Comparison of ENCODE assay signal across 29 cellular contexts in the genomic region with DNA sequence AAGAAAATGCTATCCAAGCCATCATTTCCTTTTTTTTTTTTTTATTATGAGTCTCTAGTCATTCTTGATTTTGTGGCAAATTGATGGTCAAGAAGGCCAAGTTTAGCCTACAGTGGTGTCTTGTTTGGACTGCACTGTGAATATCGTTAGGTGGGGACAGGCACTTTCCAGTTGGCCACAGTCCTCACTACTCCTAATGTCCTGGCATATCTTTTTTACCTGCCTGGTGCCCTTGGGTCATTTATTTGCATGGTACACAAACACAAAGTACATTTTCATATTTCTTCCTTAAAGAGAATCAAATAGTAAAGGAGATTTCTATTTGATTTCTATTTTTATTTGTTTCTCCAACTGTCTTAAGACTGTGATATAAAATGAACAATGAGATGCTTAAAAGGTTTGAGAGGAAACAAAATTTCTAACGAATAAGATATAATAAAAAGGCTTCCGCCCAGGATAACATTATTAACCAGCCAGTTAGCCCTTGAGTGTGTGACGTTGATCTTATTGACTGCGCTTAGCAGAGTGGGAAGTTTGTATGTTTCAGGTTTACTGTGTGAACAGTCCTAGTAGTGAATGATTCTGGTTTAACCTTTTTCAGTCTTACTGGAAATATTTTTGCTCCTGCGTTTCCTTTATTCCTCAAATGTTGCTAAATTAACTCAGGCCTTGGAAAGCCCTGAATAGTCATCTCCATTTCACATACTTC.
"Had no signal": no experiment of that assay in that cellular context is flagged by ENCODE, and none has a peak within 500 bp of the region (broad histone marks: within the 10 kb centered on the region; RNA-seq: fewer than 3 reads in every experiment).

No MANE protein-coding gene starts in this region.

- H3K36me3 ChIP-seq: brain microvascular endothelial cell, esophagus squamous epithelium, gastroesophageal sphincter had no signal

- H3K4me1 ChIP-seq: esophagus squamous epithelium had no signal

- DNase-seq: activated CD4-positive, alpha-beta T cell treated with anti-CD3 and anti-CD28 coated beads for 48 hours; activated CD4-positive, alpha-beta T cell treated with anti-CD3 and anti-CD28 coated beads, Interleukin-2, amount 50 U/mL, for 1 hour; activated CD4-positive, alpha-beta T cell treated with anti-CD3 and anti-CD28 coated beads, Interleukin-2, amount 50 U/mL, for 48 hours; activated CD8-positive, alpha-beta memory T cell treated with anti-CD3 and anti-CD28 coated beads for 24 hours; activated CD8-positive, alpha-beta T cell treated with anti-CD3 and anti-CD28 coated beads for 36 hours; activated effector memory CD4-positive, alpha-beta T cell treated with Interleukin-2 at 50 U/mL for 16 hours; activated gamma-delta T cell treated with Interleukin-2 at 50 U/mL for 16 hours; activated naive CD4-positive, alpha-beta T cell treated with anti-CD3 and anti-CD28 coated beads, Interleukin-2, amount 50 U/mL, for 16 hours; activated naive CD4-positive, alpha-beta T cell treated with Interleukin-2 at 50 U/mL for 16 hours; activated T-cell treated with anti-CD3 and anti-CD28 coated beads, Interleukin-2, amount 50 U/mL, for 4 hours; amniotic stem cell; anterior cingulate cortex; brain microvascular endothelial cell; cortex of kidney; dermis blood vessel endothelial cell; effector CD4-positive, alpha-beta T cell; effector memory CD8-positive, alpha-beta T cell; erythroblast; esophagus squamous epithelium; foreskin melanocyte; T-helper 1 cell; T-helper 17 cell; T1000 had no signal

- H3K4me1 Mint-ChIP-seq: activated T-helper 17 cell treated with anti-CD3 and anti-CD28 coated beads, Interleukin-2, amount 50 U/mL, for 72 hours; central memory CD8-positive, alpha-beta T cell had no signal

- H3K27me3 Mint-ChIP-seq: activated CD8-positive, alpha-beta T cell treated with anti-CD3 and anti-CD28 coated beads for 36 hours; activated naive CD8-positive, alpha-beta T cell; activated T-helper 17 cell treated with anti-CD3 and anti-CD28 coated beads, Interleukin-2, amount 50 U/mL, for 72 hours; central memory CD8-positive, alpha-beta T cell had no signal

- H3K27ac Mint-ChIP-seq: activated CD8-positive, alpha-beta T cell treated with anti-CD3 and anti-CD28 coated beads for 36 hours; activated naive CD8-positive, alpha-beta T cell; activated T-helper 17 cell treated with anti-CD3 and anti-CD28 coated beads, Interleukin-2, amount 50 U/mL, for 72 hours; effector memory CD8-positive, alpha-beta T cell; T-helper 17 cell; T-helper 2 cell treated with Interferon-gamma antibody and Interleukin-4, amounts not matched to agents 5 μg/mL and 100 μg/mL, for 36 hours had no signal

- H3K9me3 ChIP-seq: esophagus squamous epithelium, gastroesophageal sphincter had no signal

- H3K4me3 Mint-ChIP-seq: activated CD8-positive, alpha-beta T cell treated with anti-CD3 and anti-CD28 coated beads for 36 hours; activated naive CD8-positive, alpha-beta T cell; activated T-cell treated with anti-CD3 and anti-CD28 coated beads, Interleukin-2, amount 50 U/mL, for 4 hours; activated T-helper 17 cell treated with anti-CD3 and anti-CD28 coated beads, Interleukin-2, amount 50 U/mL, for 72 hours; central memory CD8-positive, alpha-beta T cell; effector memory CD8-positive, alpha-beta T cell; T-helper 17 cell; T-helper 2 cell treated with Interferon-gamma antibody and Interleukin-4, amounts not matched to agents 5 μg/mL and 100 μg/mL, for 36 hours had no signal

- ATAC-seq: activated CD4-positive, CD25-positive, alpha-beta regulatory T cell treated with anti-CD3 and anti-CD28 coated beads, Interleukin-2, amount 50 U/mL, for 24 hours; activated CD8-positive, alpha-beta T cell treated with anti-CD3 and anti-CD28 coated beads for 36 hours; activated T-cell treated with anti-CD3 and anti-CD28 coated beads, Interleukin-2, amount 50 U/mL, for 4 hours; activated T-helper 17 cell treated with anti-CD3 and anti-CD28 coated beads, Interleukin-2, amount 50 U/mL, for 72 hours; effector memory CD8-positive, alpha-beta T cell; gastroesophageal sphincter; T-helper 17 cell had no signal

- H3K27ac ChIP-seq: brain microvascular endothelial cell, esophagus squamous epithelium, gastroesophageal sphincter had no signal

- H3K27me3 ChIP-seq: brain microvascular endothelial cell, esophagus squamous epithelium, gastroesophageal sphincter had no signal

- H3K4me3 ChIP-seq: esophagus squamous epithelium, gastroesophageal sphincter had no signal

- H3K9me3 Mint-ChIP-seq: activated CD8-positive, alpha-beta T cell treated with anti-CD3 and anti-CD28 coated beads for 36 hours; activated T-cell treated with anti-CD3 and anti-CD28 coated beads, Interleukin-2, amount 50 U/mL, for 4 hours; activated T-helper 17 cell treated with anti-CD3 and anti-CD28 coated beads, Interleukin-2, amount 50 U/mL, for 72 hours; central memory CD8-positive, alpha-beta T cell; effector memory CD8-positive, alpha-beta T cell; T-helper 2 cell treated with Interferon-gamma antibody and Interleukin-4, amounts not matched to agents 5 μg/mL and 100 μg/mL, for 36 hours had no signal

- H3K36me3 Mint-ChIP-seq: activated naive CD8-positive, alpha-beta T cell had no signal
